Comparison of ENCODE assay signal across 1 cellular context in the genomic region with DNA sequence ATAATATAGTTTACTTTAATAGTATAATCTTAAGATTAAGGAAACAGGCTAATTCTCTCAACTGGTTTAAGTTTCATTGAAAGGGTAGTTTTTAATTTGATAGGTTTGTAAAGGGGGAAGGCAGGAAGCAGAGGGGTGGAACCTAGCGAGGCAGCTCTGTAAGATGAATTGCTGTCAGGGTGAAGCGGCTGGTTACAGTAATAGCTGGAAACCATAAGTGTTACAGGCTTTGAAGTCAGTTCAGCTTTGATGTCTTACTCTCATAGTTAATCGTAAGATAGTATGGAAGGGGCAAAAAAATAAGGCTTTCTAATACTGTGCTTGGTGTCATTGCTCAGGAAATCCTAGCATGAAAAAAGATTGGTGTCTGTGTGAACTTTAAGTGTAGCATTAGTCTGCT.
TF ChIP-seq lines count a peak whose summit lies in the region.

No MANE protein-coding gene starts in this region.

TF ChIP-seq in GM12878, 131 proteins besides CTCF, POLR2A, EP300 and RAD21 (continued from another document):
- TF ChIP-seq, protein P1, sequence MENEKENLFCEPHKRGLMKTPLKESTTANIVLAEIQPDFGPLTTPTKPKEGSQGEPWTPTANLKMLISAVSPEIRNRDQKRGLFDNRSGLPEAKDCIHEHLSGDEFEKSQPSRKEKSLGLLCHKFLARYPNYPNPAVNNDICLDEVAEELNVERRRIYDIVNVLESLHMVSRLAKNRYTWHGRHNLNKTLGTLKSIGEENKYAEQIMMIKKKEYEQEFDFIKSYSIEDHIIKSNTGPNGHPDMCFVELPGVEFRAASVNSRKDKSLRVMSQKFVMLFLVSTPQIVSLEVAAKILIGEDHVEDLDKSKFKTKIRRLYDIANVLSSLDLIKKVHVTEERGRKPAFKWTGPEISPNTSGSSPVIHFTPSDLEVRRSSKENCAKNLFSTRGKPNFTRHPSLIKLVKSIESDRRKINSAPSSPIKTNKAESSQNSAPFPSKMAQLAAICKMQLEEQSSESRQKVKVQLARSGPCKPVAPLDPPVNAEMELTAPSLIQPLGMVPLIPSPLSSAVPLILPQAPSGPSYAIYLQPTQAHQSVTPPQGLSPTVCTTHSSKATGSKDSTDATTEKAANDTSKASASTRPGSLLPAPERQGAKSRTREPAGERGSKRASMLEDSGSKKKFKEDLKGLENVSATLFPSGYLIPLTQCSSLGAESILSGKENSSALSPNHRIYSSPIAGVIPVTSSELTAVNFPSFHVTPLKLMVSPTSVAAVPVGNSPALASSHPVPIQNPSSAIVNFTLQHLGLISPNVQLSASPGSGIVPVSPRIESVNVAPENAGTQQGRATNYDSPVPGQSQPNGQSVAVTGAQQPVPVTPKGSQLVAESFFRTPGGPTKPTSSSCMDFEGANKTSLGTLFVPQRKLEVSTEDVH (IDR thresholded peaks at IDR 0.05; ENCODE audit: low read depth, partially characterized antibody) = no peak
- TF ChIP-seq IRF4 (IDR thresholded peaks at IDR 0.05; ENCODE audit: low read depth, low read length) (peak; percentile 27; the same call in 1 of the 2 replicates), PBX3 (IDR thresholded peaks at IDR 0.05; ENCODE audit: insufficient replicate concordance, low read depth, low read length) (peak; percentile 85)
